18 cellular contexts compared by ENCODE assay signal in the genomic region with DNA sequence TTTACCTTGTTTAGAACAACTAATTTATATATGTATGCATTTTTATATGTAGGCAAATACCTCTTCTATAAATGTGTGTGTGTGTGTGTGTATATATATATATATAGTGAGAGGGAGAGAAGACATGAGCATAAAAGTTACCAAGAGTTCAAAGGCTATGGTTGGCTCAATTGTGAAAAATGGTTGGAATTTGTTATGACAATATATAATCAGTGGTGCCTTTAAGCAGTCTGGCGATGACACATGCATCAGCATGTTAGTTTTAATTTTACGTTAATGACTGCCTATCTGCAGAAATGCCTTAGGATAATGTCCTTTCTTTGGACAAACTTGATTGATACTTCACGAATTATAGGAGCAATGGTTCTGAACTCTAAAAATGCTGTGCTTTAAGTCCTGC.
DNase-seq lines count a peak whose midpoint lies in the region; FAIRE-seq and TF ChIP-seq lines count a peak whose summit lies in the region.
"Had no signal": no experiment of that assay in that cellular context is flagged by ENCODE, and none has a peak within 500 bp of the region (broad histone marks: within the 10 kb centered on the region; RNA-seq: fewer than 3 reads in every experiment).

No MANE protein-coding gene starts in this region.

- no peaks in the 10 kb centered on the region for H4K20me1 ChIP-seq in keratinocyte (ENCODE audit: control insufficient read depth, extremely low read depth, insufficient read depth, low read length)

- no peaks in the 10 kb centered on the region for H3K9me1 ChIP-seq in keratinocyte (ENCODE audit: control insufficient read depth, extremely low read depth, insufficient read depth, low read length)

- whole genome bisulfite sequencing in suprapubic skin, result 61% methylated on average over 3 of the region's 3 CpGs

- H3K27ac ChIP-seq in keratinocyte (ENCODE audit: control insufficient read depth, insufficient read depth, low read length) (no peak overlapping the region), suprapubic skin (no peak overlapping the region)
- H3K27ac ChIP-seq: C4-2B, HL-60 had no signal

- FAIRE-seq in bronchial epithelial cell (lab: Jason Lieb, UNC), result no peak
- peak; percentile 80 for FAIRE-seq in keratinocyte (lab: Jason Lieb, UNC)
- FAIRE-seq: A204.1 had no signal

- TF ChIP-seq EP300 in suprapubic skin (IDR thresholded peaks at IDR 0.05), result no peak

- dilution Hi-C loops in keratinocyte (cut with MboI; ENCODE audit: extremely low pct_ligation_motif_present, low sequenced_read_pairs), result no loop called here

- peak overlapping the region; percentile 33 for H2AFZ ChIP-seq in keratinocyte (ENCODE audit: control insufficient read depth, low read length)
- H2AFZ ChIP-seq: GM23338 had no signal

- no peaks in the 10 kb centered on the region for H3K36me3 Mint-ChIP-seq in progenitor cell of endocrine pancreas (ENCODE audit: insufficient read depth)

- peak overlapping the region; percentile 16 for H3K4me2 ChIP-seq in keratinocyte (ENCODE audit: control insufficient read depth, extremely low read depth, insufficient read depth, low read depth, low read length)
- H3K4me2 ChIP-seq: GM23338 had no signal

- H3K4me3 ChIP-seq in bronchial epithelial cell (ENCODE audit: low read depth, low read length) (no peak overlapping the region), keratinocyte (ENCODE audit: control insufficient read depth in 2 of 3, extremely low read depth in 1 of 3, insufficient read depth in 2 of 3, low read depth in 1 of 3, low read length in 3 of 3) (no peak overlapping the region), suprapubic skin (no peak overlapping the region)
- H3K4me3 ChIP-seq: GM23338 had no signal

- no peaks in the 10 kb centered on the region for H3K27me3 Mint-ChIP-seq in progenitor cell of endocrine pancreas
- H3K27me3 Mint-ChIP-seq: CD4-positive, alpha-beta T cell had no signal

- no peak overlapping the region for H3K4me3 Mint-ChIP-seq in progenitor cell of endocrine pancreas (ENCODE audit: low read depth)
- H3K4me3 Mint-ChIP-seq: CD4-positive, alpha-beta T cell; GM23338; HFFc6 had no signal

- H3K4me1 Mint-ChIP-seq in progenitor cell of endocrine pancreas (ENCODE audit: low read depth), result peaks cover 17% of the 10 kb centered on the region
- H3K4me1 Mint-ChIP-seq: GM23338 had no signal

- H3K9ac ChIP-seq in keratinocyte (ENCODE audit: control insufficient read depth, extremely low read depth, insufficient read depth, low read length), result no peak overlapping the region

- H3K9me3 Mint-ChIP-seq in progenitor cell of endocrine pancreas (ENCODE audit: low read depth), result peaks cover 4% of the 10 kb centered on the region
- H3K9me3 Mint-ChIP-seq: GM23338 had no signal

- H3K9me3 ChIP-seq in keratinocyte (ENCODE audit: control insufficient read depth, low read depth, low read length) (peaks cover 4% of the 10 kb centered on the region), suprapubic skin (no peaks in the 10 kb centered on the region)

- H3K4me1 ChIP-seq in keratinocyte (ENCODE audit: control insufficient read depth, extremely low read depth, insufficient read depth, low read length) (peaks cover 7% of the 10 kb centered on the region), suprapubic skin (no peaks in the 10 kb centered on the region)

- no peak for TF ChIP-seq CTCF in bronchial epithelial cell (IDR thresholded peaks at IDR 0.05; ENCODE audit: insufficient read depth, low read length, severe bottlenecking)
- TF ChIP-seq CTCF in keratinocyte (optimal IDR thresholded peaks at IDR 0.05 in 1 of 3, IDR thresholded peaks at IDR 0.05 in 1 of 3, conservative IDR thresholded peaks at IDR 0.05 in 1 of 3; ENCODE audit: extremely low read depth in 1 of 3, insufficient read depth in 2 of 3, low read length in 3 of 3), result no peak
- no peak for TF ChIP-seq CTCF in suprapubic skin (IDR thresholded peaks at IDR 0.05)
- TF ChIP-seq CTCF in progenitor cell of endocrine pancreas (IDR thresholded peaks at IDR 0.05; ENCODE audit: unreplicated experiment), result no peak

- H3K27ac Mint-ChIP-seq in progenitor cell of endocrine pancreas, result no peak overlapping the region
- H3K27ac Mint-ChIP-seq: CD4-positive, alpha-beta T cell; GM23338; HFFc6 had no signal

- H3K27me3 ChIP-seq in bronchial epithelial cell (ENCODE audit: control insufficient read depth, insufficient read depth, low read length) (no peaks in the 10 kb centered on the region), keratinocyte (ENCODE audit: control insufficient read depth, extremely low read depth, insufficient read depth, low read length) (no peaks in the 10 kb centered on the region), suprapubic skin (no peaks in the 10 kb centered on the region)

- H3K36me3 ChIP-seq in bronchial epithelial cell (ENCODE audit: control insufficient read depth, insufficient read depth, low read length) (no peaks in the 10 kb centered on the region), keratinocyte (ENCODE audit: control insufficient read depth in 2 of 2, extremely low read depth in 1 of 2, insufficient read depth in 2 of 2, low read length in 2 of 2) (no peaks in the 10 kb centered on the region), suprapubic skin (no peaks in the 10 kb centered on the region)

- no peaks in the 10 kb centered on the region for H3K79me2 ChIP-seq in keratinocyte (ENCODE audit: control insufficient read depth, insufficient read depth, low read length)

- DNase-seq in NCI-H69 (lab: John Stamatoyannopoulos, UW), result peak; percentile 8
- DNase-seq in bronchial epithelial cell (ENCODE audit: low read depth), result peak; percentile 19
- DNase-seq in keratinocyte (ENCODE audit: low read depth, low spot score), result no peak
- DNase-seq in suprapubic skin (ENCODE audit: low spot score in 2 of 2), result no peak
- no peak for DNase-seq in NCI-H446 (lab: John Stamatoyannopoulos, UW)
- no peak for DNase-seq in progenitor cell of endocrine pancreas (ENCODE audit: low spot score, unreplicated experiment)
- DNase-seq: ACHN; Calu3; CD4-positive, alpha-beta T cell; DMS79 treated with DMSO at 0.1 percent for 48 hours; GF-D8; H7; HFFc6; IMR-90 had no signal

- TF ChIP-seq POLR2A in suprapubic skin (IDR thresholded peaks at IDR 0.05), result no peak

Comparison
In these comparisons a context has a peak if more than half of its experiments do, and no peak if none do; other contexts are left out.
1. DNase-seq: peak in NCI-H69 (single experiment) and bronchial epithelial cell (single experiment); none in keratinocyte (single experiment), suprapubic skin (0 of 2), NCI-H446 (0 of 2) and progenitor cell of endocrine pancreas (single experiment).